Comparison of ENCODE assay signal across 17 cellular contexts in genomic region chr2:120503793-120504571, GRCh38.
A peak's percentile ranks its signal among the peaks of the same experiment; 100 is the strongest.
DNase-seq lines count a peak whose midpoint lies in the region; ATAC-seq, FAIRE-seq and TF ChIP-seq lines count a peak whose summit lies in the region.
"Had no signal": no experiment of that assay in that cellular context is flagged by ENCODE, and none has a peak within 500 bp of the region (broad histone marks: within the 10 kb centered on the region; RNA-seq: fewer than 3 reads in every experiment).

No MANE protein-coding gene starts in this region.

- no peak; the same call in 1 of the 2 replicates for TF ChIP-seq CTCF in HFFc6 (IDR thresholded peaks at IDR 0.05)
- no peak for TF ChIP-seq CTCF in endothelial cell of umbilical vein (IDR thresholded peaks at IDR 0.05; ENCODE audit: extremely low read depth in 1 of 2, insufficient read depth in 1 of 2, low read depth in 1 of 2, low read length in 2 of 2)

- POLR2A ChIA-PET in endothelial cell of umbilical vein (lab: Charles Lee), result no interaction called here

- peak; percentile 84 for DNase-seq in AG20443 (ENCODE audit: low spot score)
- DNase-seq in HFFc6, result peak; percentile 54
- DNase-seq in endothelial cell of umbilical vein (ENCODE audit: low read depth, low spot score), result peak; percentile 29
- peak; percentile 50 to 69 for DNase-seq in lung microvascular endothelial cell (ENCODE audit: low read depth in 2 of 2)
- DNase-seq in GM12892 (ENCODE audit: insufficient read length), result no peak
- DNase-seq in activated T-cell treated with anti-CD3 and anti-CD28 coated beads, Interleukin-2, amount 50 U/mL, for 24 hours, result no peak
- DNase-seq: activated CD8-positive, alpha-beta memory T cell treated with anti-CD3 and anti-CD28 coated beads, Interleukin-2, amount 10 ng/mL, durations not matched to agents 7 days and 5 days; CD4-positive, CD25-positive, alpha-beta regulatory T cell; left lung; NCI-H187 treated with DMSO at 0.1 percent for 48 hours; stimulated activated CD4-positive, alpha-beta T cell treated with anti-CD3 and anti-CD28 coated beads, Interleukin-2, amount 100 ng/mL, for 48 hours; stimulated activated naive CD4-positive, alpha-beta T cell had no signal

- no peak overlapping the region for H2AFZ ChIP-seq in endothelial cell of umbilical vein (ENCODE audit: low read depth, low read length)

- no peak for TF ChIP-seq POLR2A in endothelial cell of umbilical vein (IDR thresholded peaks at IDR 0.05; ENCODE audit: low read depth, low read length)
- TF ChIP-seq POLR2A in GM12892 (IDR thresholded peaks at IDR 0.05; ENCODE audit: low read depth, low read length), result no peak

- H3K27ac ChIP-seq in endothelial cell of umbilical vein (ENCODE audit: insufficient read depth, low read depth, low read length), result no peak overlapping the region
- H3K27ac ChIP-seq: coronary artery, left lung had no signal

- dilution Hi-C loops in endothelial cell of umbilical vein (cut with MboI; ENCODE audit: extremely low pct_ligation_motif_present, low sequenced_read_pairs), result no loop called here

- CTCF ChIA-PET in endothelial cell of umbilical vein (lab: Charles Lee), result no interaction called here

- H3K9me1 ChIP-seq in endothelial cell of umbilical vein (replicated peaks; ENCODE audit: control insufficient read depth, extremely low read depth, insufficient read depth, low read length), result no peaks in the 10 kb centered on the region

- intact Hi-C loops in endothelial cell of umbilical vein (cut with micrococcal nuclease), result no loop called here

- no peaks in the 10 kb centered on the region for H3K36me3 Mint-ChIP-seq in HFFc6 (ENCODE audit: low read depth)
- H3K36me3 Mint-ChIP-seq in activated T-cell treated with anti-CD3 and anti-CD28 coated beads, Interleukin-2, amount 50 U/mL, for 24 hours (ENCODE audit: low read depth), result no peaks in the 10 kb centered on the region
- H3K36me3 Mint-ChIP-seq: activated CD8-positive, alpha-beta memory T cell treated with anti-CD3 and anti-CD28 coated beads, Interleukin-2, amount 10 ng/mL, durations not matched to agents 7 days and 5 days; activated naive CD8-positive, alpha-beta T cell; CD4-positive, CD25-positive, alpha-beta regulatory T cell had no signal

- peaks cover 23% of the 10 kb centered on the region for H3K4me1 Mint-ChIP-seq in HFFc6 (ENCODE audit: low read depth)
- no peaks in the 10 kb centered on the region for H3K4me1 Mint-ChIP-seq in activated T-cell treated with anti-CD3 and anti-CD28 coated beads, Interleukin-2, amount 50 U/mL, for 24 hours (ENCODE audit: low read depth)
- H3K4me1 Mint-ChIP-seq: activated CD8-positive, alpha-beta memory T cell treated with anti-CD3 and anti-CD28 coated beads, Interleukin-2, amount 10 ng/mL, durations not matched to agents 7 days and 5 days; CD4-positive, CD25-positive, alpha-beta regulatory T cell had no signal

- ATAC-seq in GM18502 (IDR thresholded peaks at IDR 0.05; ENCODE audit: poor library complexity, unreplicated experiment), result no peak
- ATAC-seq in HG02759 (IDR thresholded peaks at IDR 0.05; ENCODE audit: unreplicated experiment), result no peak
- ATAC-seq: activated CD8-positive, alpha-beta memory T cell treated with anti-CD3 and anti-CD28 coated beads, Interleukin-2, amount 10 ng/mL, durations not matched to agents 7 days and 5 days; left lung had no signal

- peaks cover 13 to 38% of the 10 kb centered on the region in 2 experiments for H3K27me3 ChIP-seq in endothelial cell of umbilical vein (ENCODE audit: control insufficient read depth in 2 of 2, insufficient read depth in 2 of 2, low read length in 2 of 2)
- H3K27me3 ChIP-seq: left lung had no signal

- no peaks in the 10 kb centered on the region for H3K36me3 ChIP-seq in endothelial cell of umbilical vein (ENCODE audit: control insufficient read depth in 2 of 2, extremely low read depth in 1 of 2, insufficient read depth in 2 of 2, low read length in 2 of 2)
- H3K36me3 ChIP-seq: left lung had no signal

- no TSS peak for BruUV-seq in endothelial cell of umbilical vein (replicated peaks; lab: Mats Ljungman, UMichigan)

- no peak overlapping the region for H3K4me3 Mint-ChIP-seq in HFFc6
- H3K4me3 Mint-ChIP-seq in activated T-cell treated with anti-CD3 and anti-CD28 coated beads, Interleukin-2, amount 50 U/mL, for 24 hours, result no peak overlapping the region
- H3K4me3 Mint-ChIP-seq: activated CD8-positive, alpha-beta memory T cell treated with anti-CD3 and anti-CD28 coated beads, Interleukin-2, amount 10 ng/mL, durations not matched to agents 7 days and 5 days; activated naive CD8-positive, alpha-beta T cell; CD4-positive, CD25-positive, alpha-beta regulatory T cell had no signal

- no peaks in the 10 kb centered on the region for H3K9me3 ChIP-seq in endothelial cell of umbilical vein (replicated peaks; ENCODE audit: control insufficient read depth, insufficient read depth, low read length)
- H3K9me3 ChIP-seq: left lung had no signal

- no peaks in the 10 kb centered on the region for H3K79me2 ChIP-seq in endothelial cell of umbilical vein (ENCODE audit: control insufficient read depth, insufficient read depth, low read length)

- H3K9me3 Mint-ChIP-seq in HFFc6, result no peaks in the 10 kb centered on the region
- H3K9me3 Mint-ChIP-seq in activated T-cell treated with anti-CD3 and anti-CD28 coated beads, Interleukin-2, amount 50 U/mL, for 24 hours, result no peaks in the 10 kb centered on the region

- no peaks in the 10 kb centered on the region for H4K20me1 ChIP-seq in endothelial cell of umbilical vein (replicated peaks; ENCODE audit: control insufficient read depth, extremely low read depth, insufficient read depth, low read length)

- peaks cover 8% of the 10 kb centered on the region for H3K4me1 ChIP-seq in endothelial cell of umbilical vein (ENCODE audit: control insufficient read depth, extremely low read depth, insufficient read depth, low read length)
- H3K4me1 ChIP-seq: left lung had no signal

- peaks cover 15% of the 10 kb centered on the region for H3K27me3 Mint-ChIP-seq in HFFc6 (ENCODE audit: insufficient read depth)
- peaks cover 3% of the 10 kb centered on the region for H3K27me3 Mint-ChIP-seq in activated T-cell treated with anti-CD3 and anti-CD28 coated beads, Interleukin-2, amount 50 U/mL, for 24 hours
- H3K27me3 Mint-ChIP-seq: activated CD8-positive, alpha-beta memory T cell treated with anti-CD3 and anti-CD28 coated beads, Interleukin-2, amount 10 ng/mL, durations not matched to agents 7 days and 5 days; CD4-positive, CD25-positive, alpha-beta regulatory T cell had no signal

- FAIRE-seq in endothelial cell of umbilical vein (lab: Jason Lieb, UNC), result peak; percentile 8
- no peak for FAIRE-seq in GM12892 (lab: Jason Lieb, UNC)
- FAIRE-seq: TTC549 had no signal

- H3K9ac ChIP-seq in endothelial cell of umbilical vein (replicated peaks; ENCODE audit: extremely low read depth, insufficient read depth, low read length), result no peak overlapping the region

- H3K4me2 ChIP-seq in endothelial cell of umbilical vein (ENCODE audit: insufficient read depth, low read length), result no peak overlapping the region

- H3K4me3 ChIP-seq in endothelial cell of umbilical vein (replicated peaks in 1 of 3; ENCODE audit: insufficient read depth in 1 of 3, low read depth in 1 of 3, low read length in 3 of 3), result no peak overlapping the region
- H3K4me3 ChIP-seq: coronary artery, left lung had no signal

- peak overlapping the region; percentile 40; the same call in 1 of the 2 replicates for H3K27ac Mint-ChIP-seq in HFFc6
- H3K27ac Mint-ChIP-seq in activated T-cell treated with anti-CD3 and anti-CD28 coated beads, Interleukin-2, amount 50 U/mL, for 24 hours, result no peak overlapping the region
- H3K27ac Mint-ChIP-seq: activated CD8-positive, alpha-beta memory T cell treated with anti-CD3 and anti-CD28 coated beads, Interleukin-2, amount 10 ng/mL, durations not matched to agents 7 days and 5 days; activated naive CD8-positive, alpha-beta T cell; CD4-positive, CD25-positive, alpha-beta regulatory T cell had no signal

TF ChIP-seq in endothelial cell of umbilical vein, 7 proteins besides CTCF, POLR2A, EP300 and RAD21:
- no peak for TF ChIP-seq MYC (IDR thresholded peaks at IDR 0.05; ENCODE audit: low read depth, low read length)
- TF ChIP-seq FOS (IDR thresholded peaks at IDR 0.05; ENCODE audit: borderline replicate concordance, insufficient read depth, low read length), result peak; percentile 34
- TF ChIP-seq MAX (IDR thresholded peaks at IDR 0.05; ENCODE audit: insufficient read depth, insufficient read length), result no peak
- TF ChIP-seq EZH2 (IDR thresholded peaks at IDR 0.05; ENCODE audit: borderline replicate concordance, low read depth, low read length, severe bottlenecking), result no peak
- no peak for TF ChIP-seq JUN (IDR thresholded peaks at IDR 0.05; ENCODE audit: borderline replicate concordance, insufficient read depth, insufficient read length, low read depth)
- TF ChIP-seq GATA2 (IDR thresholded peaks at IDR 0.05; ENCODE audit: insufficient read depth, insufficient read length, low read depth, low read length), result no peak
TF ChIP-seq in endothelial cell of umbilical vein: peak in this region for 1.

Comparison
In these comparisons a context has a peak if more than half of its experiments do, and no peak if none do; other contexts are left out.
1. DNase-seq: peak in AG20443 (single experiment), HFFc6 (single experiment), endothelial cell of umbilical vein (single experiment) and lung microvascular endothelial cell (2 of 2); none in GM12892 (single experiment) and activated T-cell treated with anti-CD3 and anti-CD28 coated beads, Interleukin-2, amount 50 U/mL, for 24 hours (single experiment).